In genomic region chr3:39705351-39705900, GRCh38 we compare ENCODE assay signal across 1 cellular context.
TF ChIP-seq lines count a peak whose summit lies in the region.

No MANE protein-coding gene starts in this region.

TF ChIP-seq in SK-N-SH, 30 proteins besides CTCF, POLR2A, EP300 and RAD21 (continued from another document):
- TF ChIP-seq ZBTB33 (IDR thresholded peaks at IDR 0.05; ENCODE audit: borderline replicate concordance, low read depth) = no peak
- peak; percentile 43; the same call in 1 of the 2 replicates for TF ChIP-seq FOSL2 (IDR thresholded peaks at IDR 0.05; ENCODE audit: borderline replicate concordance, low read depth)
